10 cellular contexts compared by ENCODE assay signal in genomic region chr9:71795097-71795807, GRCh38. TPM values are rescaled to one million over a fixed set of nuclear protein-coding genes. Genes with fewer than 3 reads are reported as not detected.
DNase-seq lines count a peak whose midpoint lies in the region; ATAC-seq, FAIRE-seq and TF ChIP-seq lines count a peak whose summit lies in the region.
"Had no signal": no experiment of that assay in that cellular context is flagged by ENCODE, and none has a peak within 500 bp of the region (broad histone marks: within the 10 kb centered on the region; RNA-seq: fewer than 3 reads in every experiment).

No MANE protein-coding gene starts in this region.

- no peaks in the 10 kb centered on the region for H3K27me3 ChIP-seq in esophagus squamous epithelium
- H3K27me3 ChIP-seq in tibial artery, result no peaks in the 10 kb centered on the region

- WGBS in esophagus squamous epithelium, 2 donors, result 37 to 81% methylated on average over 3 to 7 of the region's 7 CpGs

- DNase-seq in GM13976 (ENCODE audit: low spot score) (peak; percentile 48), esophagus squamous epithelium (lab: John Stamatoyannopoulos, UW) (no peak), tibial artery (no peak), D721Med (ENCODE audit: insufficient read length, low spot score) (no peak), cerebellar cortex (ENCODE audit: low spot score) (no peak), activated gamma-delta T cell treated with Interleukin-2 at 50 U/mL for 16 hours (no peak)
- DNase-seq: cortex of kidney, Right ventricle myocardium superior had no signal

- no peak for TF ChIP-seq CTCF in GM13976 (IDR thresholded peaks at IDR 0.05; ENCODE audit: borderline replicate concordance, control extremely low read depth, extremely low read depth, insufficient read depth, missing control alignments)
- no peak for TF ChIP-seq CTCF in esophagus squamous epithelium (IDR thresholded peaks at IDR 0.05)
- TF ChIP-seq CTCF in tibial artery (IDR thresholded peaks at IDR 0.05), result no peak
- TF ChIP-seq CTCF in D721Med (IDR thresholded peaks at IDR 0.05; ENCODE audit: insufficient read depth, missing control alignments), result no peak

- no peak for FAIRE-seq in D721Med (lab: Jason Lieb, UNC)

- no peaks in the 10 kb centered on the region for H3K9me3 ChIP-seq in esophagus squamous epithelium
- H3K9me3 ChIP-seq in tibial artery, result no peaks in the 10 kb centered on the region

- intact Hi-C loops in esophagus squamous epithelium (cut with DNase I), result no loop called here
- intact Hi-C loops in tibial artery (cut with DNase I; ENCODE audit: low total_unique reads), result no loop called here

- H3K4me1 ChIP-seq in esophagus squamous epithelium (no peaks in the 10 kb centered on the region), tibial artery (no peaks in the 10 kb centered on the region)

- H3K4me3 ChIP-seq in esophagus squamous epithelium (no peak overlapping the region), tibial artery (no peak overlapping the region)

- in situ Hi-C loops in GM13976 (cut with MboI; ENCODE audit: low sequenced_read_pairs, unreplicated experiment), result no loop called here

- H3K36me3 ChIP-seq in esophagus squamous epithelium (no peaks in the 10 kb centered on the region), tibial artery (no peaks in the 10 kb centered on the region)

- peak overlapping the region in 3 of 4 donors; percentile 20 to 38 (median 28) for H3K27ac ChIP-seq in esophagus squamous epithelium
- no peak overlapping the region for H3K27ac ChIP-seq in tibial artery

- peak in 1 of 4 donors; percentile 11 for TF ChIP-seq POLR2A in esophagus squamous epithelium (IDR thresholded peaks at IDR 0.05)

- ATAC-seq in GM21367 (IDR thresholded peaks at IDR 0.05; ENCODE audit: unreplicated experiment) (peak; percentile 92), HG03439 (IDR thresholded peaks at IDR 0.05; ENCODE audit: unreplicated experiment) (peak; percentile 88)

RNA-seq across cellular contexts. Expression of gene CEMIP2, which starts 26.9 kb away (rescaled TPM):
- total RNA-seq in esophagus squamous epithelium, result 10 to 100 TPM in 3 of 4 donors, 1 to 10 TPM in 1; 7.6 to 34.5 (median 12.3) TPM

Comparison
In these comparisons a context has a peak if more than half of its experiments do, and no peak if none do; other contexts are left out.
1. H3K27ac ChIP-seq: peak in esophagus squamous epithelium (3 of 4); none in tibial artery (0 of 2).